ENCODE assay signal across 15 cellular contexts in the genomic region with DNA sequence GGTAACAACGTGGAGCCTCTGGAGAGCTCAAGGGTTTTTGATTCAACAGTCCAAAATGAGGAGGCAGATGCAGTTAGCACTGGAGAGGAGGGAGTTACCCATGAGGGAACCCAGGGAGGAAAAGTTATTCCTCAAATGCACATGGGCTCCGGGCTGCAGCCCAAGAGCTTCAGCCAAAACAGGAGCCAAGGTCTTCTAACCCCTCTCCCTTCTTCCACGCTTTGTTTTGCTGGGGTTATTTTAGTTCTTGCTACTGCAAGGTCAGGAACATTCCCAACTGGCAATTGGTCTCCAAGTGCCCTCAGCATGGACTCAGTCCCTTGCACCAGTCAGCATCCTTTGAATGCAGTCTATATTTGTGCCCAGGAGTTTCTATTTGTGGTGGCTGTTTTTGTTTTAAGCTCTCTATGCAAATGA.
DNase-seq lines count a peak whose midpoint lies in the region; ATAC-seq and TF ChIP-seq lines count a peak whose summit lies in the region.
"Had no signal": no experiment of that assay in that cellular context is flagged by ENCODE, and none has a peak within 500 bp of the region (broad histone marks: within the 10 kb centered on the region; RNA-seq: fewer than 3 reads in every experiment).

No MANE protein-coding gene starts in this region.

- H2AFZ ChIP-seq in GM23338, result no peak overlapping the region
- H2AFZ ChIP-seq in trophoblast cell (ENCODE audit: insufficient read depth, low read length, poor library complexity), result no peak overlapping the region

- no peak overlapping the region for H4K91ac ChIP-seq in trophoblast cell (ENCODE audit: low read depth, low read length)

- H3K4me1 ChIP-seq in BLaER1, result peaks cover 15% of the 10 kb centered on the region
- H3K4me1 ChIP-seq in GM23338 (ENCODE audit: insufficient read depth), result peaks cover 41% of the 10 kb centered on the region
- H3K4me1 ChIP-seq in gastroesophageal sphincter, result peaks cover 18 to 50% (median 22%) of the 10 kb centered on the region in 3 donors
- peaks cover 15% of the 10 kb centered on the region for H3K4me1 ChIP-seq in vagina
- H3K4me1 ChIP-seq in trophoblast cell (ENCODE audit: control insufficient read depth in 1 of 2, insufficient read depth in 2 of 2, low read length in 2 of 2), result no peaks in the 10 kb centered on the region
- H3K4me1 ChIP-seq: BE2C had no signal

- H3K9me3 Mint-ChIP-seq in GM23338 (peaks cover 5% of the 10 kb centered on the region; the same call in 2 of the 3 replicates), nephron progenitor cell (no peaks in the 10 kb centered on the region)

- no peak overlapping the region for H3K4me2 ChIP-seq in BLaER1
- peak overlapping the region; percentile 1 for H3K4me2 ChIP-seq in GM23338
- H3K4me2 ChIP-seq in trophoblast cell (ENCODE audit: low read length), result no peak overlapping the region

- H2BK5ac ChIP-seq in trophoblast cell (ENCODE audit: low read depth, low read length, poor library complexity), result no peak overlapping the region

- H3K27ac ChIP-seq in BLaER1, result 0 out of 2 replicates have a peak overlapping the region, but pooled peaks have one; percentile 10
- H3K27ac ChIP-seq in GM23338 (ENCODE audit: low read depth), result no peak overlapping the region
- peak overlapping the region in 2 of 4 donors; percentile 12 to 14 for H3K27ac ChIP-seq in gastroesophageal sphincter
- H3K27ac ChIP-seq in vagina, result no peak overlapping the region
- no peak overlapping the region for H3K27ac ChIP-seq in trophoblast cell (ENCODE audit: low read depth, low read length)
- H3K27ac ChIP-seq: transverse colon had no signal

- no peak overlapping the region for H3K4ac ChIP-seq in trophoblast cell (ENCODE audit: low read depth, low read length)

- H3K36me3 Mint-ChIP-seq in GM23338 (ENCODE audit: low read depth), result peaks cover 31% of the 10 kb centered on the region
- peaks cover 5% of the 10 kb centered on the region for H3K36me3 Mint-ChIP-seq in nephron progenitor cell (ENCODE audit: low read depth)

- H3K4me3 ChIP-seq in BLaER1, result no peak overlapping the region
- H3K4me3 ChIP-seq in GM23338, result no peak overlapping the region
- H3K4me3 ChIP-seq in gastroesophageal sphincter, result no peak overlapping the region
- H3K4me3 ChIP-seq in vagina, result no peak overlapping the region
- H3K4me3 ChIP-seq in trophoblast cell (ENCODE audit: low read depth, low read length), result no peak overlapping the region
- H3K4me3 ChIP-seq: mucosa of descending colon, transverse colon had no signal

- H3K9ac ChIP-seq in BLaER1, result no peak overlapping the region
- no peak overlapping the region for H3K9ac ChIP-seq in trophoblast cell (ENCODE audit: low read length)

- H3K27me3 Mint-ChIP-seq in GM23338 (ENCODE audit: insufficient read depth, low read depth, poor library complexity), result peaks cover 2% of the 10 kb centered on the region
- H3K27me3 Mint-ChIP-seq in nephron progenitor cell (ENCODE audit: low read depth, poor library complexity), result peaks cover 4% of the 10 kb centered on the region

- H3F3A ChIP-seq in GM23338 (replicated peaks; ENCODE audit: low read depth), result 0 out of 2 replicates have a peak, but pooled peaks cover 5% of the 10 kb centered on the region

- intact Hi-C loops in vagina (cut with DNase I), result loop anchor here (10.0 kb wide), 1 partner anchor 582 kb away; no protein-coding TSS in a partner anchor

- H4K20me1 ChIP-seq in BLaER1 (peaks cover 22% of the 10 kb centered on the region), GM23338 (replicated peaks; ENCODE audit: insufficient read depth) (no peaks in the 10 kb centered on the region)

- TF ChIP-seq CTCF in GM23338 (conservative IDR thresholded peaks at IDR 0.05; ENCODE audit: low read depth in 2 of 2) (no peak), gastroesophageal sphincter (IDR thresholded peaks at IDR 0.05) (no peak), nephron progenitor cell (IDR thresholded peaks at IDR 0.05) (no peak), vagina (IDR thresholded peaks at IDR 0.05) (no peak)

- WGBS in gastroesophageal sphincter (ENCODE audit: low coverage in 1 of 2), 2 donors, result 13 to 41% methylated on average over 2 of the region's 3 CpGs
- WGBS in trophoblast cell (ENCODE audit: extremely low coverage, insufficient coverage, insufficient read length), result no CpG with 5 or more reads among the region's 3 CpGs

- H2BK120ac ChIP-seq in trophoblast cell (ENCODE audit: insufficient read depth, low read length, poor library complexity), result no peak overlapping the region

- H3K14ac ChIP-seq in trophoblast cell (ENCODE audit: low read length), result no peak overlapping the region

- peaks cover 40% of the 10 kb centered on the region for H3K4me1 Mint-ChIP-seq in GM23338
- H3K4me1 Mint-ChIP-seq in nephron progenitor cell, result peaks cover under 1% of the 10 kb centered on the region

- no peak overlapping the region for H2AK5ac ChIP-seq in trophoblast cell (ENCODE audit: low read length)

- H3K18ac ChIP-seq in trophoblast cell (ENCODE audit: low read length), result no peak overlapping the region

- H3K79me1 ChIP-seq in trophoblast cell (ENCODE audit: low read length), result no peaks in the 10 kb centered on the region

- TF ChIP-seq POLR2A in gastroesophageal sphincter (IDR thresholded peaks at IDR 0.05) (no peak), vagina (IDR thresholded peaks at IDR 0.05) (no peak)

- H4K12ac ChIP-seq in trophoblast cell (ENCODE audit: low read depth, low read length), result no peak overlapping the region

- H3K4me3 Mint-ChIP-seq in GM23338 (no peak overlapping the region), nephron progenitor cell (no peak overlapping the region)

- peak overlapping the region; percentile 69; the same call in 1 of the 2 replicates for H3K27ac Mint-ChIP-seq in GM23338
- peak overlapping the region; percentile 27 for H3K27ac Mint-ChIP-seq in nephron progenitor cell

- ATAC-seq in GM23338 (no peak), gastroesophageal sphincter (peak; percentile 34)
- ATAC-seq: mucosa of descending colon, Panc1 had no signal

- no peak overlapping the region for H3K23ac ChIP-seq in trophoblast cell (ENCODE audit: low read length)

- H3K9me3 ChIP-seq in BLaER1 (peaks cover 7% of the 10 kb centered on the region; the same call in 1 of the 2 replicates), gastroesophageal sphincter (no peaks in the 10 kb centered on the region), vagina (no peaks in the 10 kb centered on the region), trophoblast cell (ENCODE audit: insufficient read depth, low read depth, low read length) (no peaks in the 10 kb centered on the region)
- H3K9me3 ChIP-seq: BE2C, mucosa of descending colon, transverse colon had no signal

- H3K36me3 ChIP-seq in BLaER1 (peaks cover 77% of the 10 kb centered on the region), GM23338 (ENCODE audit: insufficient read depth) (no peaks in the 10 kb centered on the region; the same call in 1 of the 2 replicates), gastroesophageal sphincter (peaks cover 0 to 38% of the 10 kb centered on the region in 2 donors), vagina (peaks cover 0 to 23% of the 10 kb centered on the region in 2 donors), trophoblast cell (ENCODE audit: control insufficient read depth in 1 of 2, insufficient read depth in 2 of 2, low read length in 2 of 2) (peaks cover 3 to 25% of the 10 kb centered on the region in 2 experiments)
- H3K36me3 ChIP-seq: BE2C had no signal

- no peak overlapping the region for H2BK12ac ChIP-seq in trophoblast cell (ENCODE audit: low read length)

- TF ChIP-seq EP300 in gastroesophageal sphincter (IDR thresholded peaks at IDR 0.05), result no peak

- H3K27me3 ChIP-seq in BLaER1 (no peaks in the 10 kb centered on the region), GM23338 (ENCODE audit: insufficient read depth) (no peaks in the 10 kb centered on the region), gastroesophageal sphincter (no peaks in the 10 kb centered on the region), vagina (no peaks in the 10 kb centered on the region), trophoblast cell (ENCODE audit: insufficient read depth, low read length) (no peaks in the 10 kb centered on the region)
- H3K27me3 ChIP-seq: BE2C, transverse colon had no signal

- H3K9me2 ChIP-seq in GM23338 (ENCODE audit: insufficient read depth), result peaks cover 12% of the 10 kb centered on the region; the same call in 1 of the 2 replicates

- H4K8ac ChIP-seq in trophoblast cell (ENCODE audit: low read depth, low read length), result no peak overlapping the region

- H3K79me2 ChIP-seq in GM23338 (replicated peaks; ENCODE audit: insufficient read depth) (no peaks in the 10 kb centered on the region), trophoblast cell (ENCODE audit: control insufficient read depth, insufficient read depth, low read length, poor library complexity) (no peaks in the 10 kb centered on the region)

- DNase-seq in GM23338 (ENCODE audit: low spot score) (no peak), nephron progenitor cell (no peak), vagina (ENCODE audit: extremely low spot score in 2 of 2) (no peak), occipital lobe (lab: John Stamatoyannopoulos, UW) (no peak), trophoblast cell (no peak)
- DNase-seq: activated CD8-positive, alpha-beta memory T cell treated with anti-CD3 and anti-CD28 coated beads, Interleukin-2, amount 50 U/mL, for 4 hours; BE2C; DMS79; mucosa of descending colon; NCI-H2081; stimulated activated CD4-positive, alpha-beta T cell treated with anti-CD3 and anti-CD28 coated beads, Interleukin-2, amount 100 ng/mL, for 24 hours; transverse colon had no signal

TF ChIP-seq in GM23338, 12 proteins besides CTCF, POLR2A, EP300 and RAD21 (continues in another document):
- TF ChIP-seq NANOG (IDR thresholded peaks at IDR 0.05; ENCODE audit: borderline replicate concordance) (no peak), ZNF331 (CRISPR knock-in tag; IDR thresholded peaks at IDR 0.05; ENCODE audit: low read depth) (no peak), EZH2 (IDR thresholded peaks at IDR 0.05; ENCODE audit: low read depth, unreplicated experiment) (no peak), EZH2phosphoT487 (IDR thresholded peaks at IDR 0.05; ENCODE audit: unreplicated experiment) (no peak), JUNB (IDR thresholded peaks at IDR 0.05; ENCODE audit: unreplicated experiment) (no peak), CREB1 (CRISPR knock-in tag; IDR thresholded peaks at IDR 0.05; ENCODE audit: low read depth) (no peak), ZNF114 (CRISPR knock-in tag; IDR thresholded peaks at IDR 0.05) (no peak)
